Comparison of ENCODE assay signal across 17 cellular contexts in genomic region chr7:158854681-158855081, GRCh38. TPM values are rescaled to one million over a fixed set of nuclear protein-coding genes. Genes with fewer than 3 reads are reported as not detected.
A peak's percentile ranks its signal among the peaks of the same experiment; 100 is the strongest.
DNase-seq lines count a peak whose midpoint lies in the region; ATAC-seq and TF ChIP-seq lines count a peak whose summit lies in the region.
"Had no signal": no experiment of that assay in that cellular context is flagged by ENCODE, and none has a peak within 500 bp of the region (broad histone marks: within the 10 kb centered on the region; RNA-seq: fewer than 3 reads in every experiment).

No MANE protein-coding gene starts in this region.

- no peaks in the 10 kb centered on the region for H3K9me3 ChIP-seq in CD4-positive, alpha-beta T cell (ENCODE audit: control insufficient read depth, low read length)
- H3K9me3 ChIP-seq: esophagus muscularis mucosa, prostate gland, transverse colon had no signal

- H3K9me3 Mint-ChIP-seq in CD4-positive, alpha-beta T cell: no peaks in the 10 kb centered on the region
- H3K9me3 Mint-ChIP-seq in Calu3 (ENCODE audit: low read depth, unreplicated experiment) (no peaks in the 10 kb centered on the region), nephron (no peaks in the 10 kb centered on the region)
- H3K9me3 Mint-ChIP-seq in activated naive CD8-positive, alpha-beta T cell treated with anti-CD3 and anti-CD28 coated beads for 36 hours: no peaks in the 10 kb centered on the region

- H3K4me3 Mint-ChIP-seq in CD4-positive, alpha-beta T cell: peak overlapping the region; percentile 86
- H3K4me3 Mint-ChIP-seq in Calu3 (ENCODE audit: low read depth, unreplicated experiment) (peak overlapping the region; percentile 15), nephron (peak overlapping the region; percentile 88 to 100 (median 88))
- H3K4me3 Mint-ChIP-seq in activated naive CD8-positive, alpha-beta T cell treated with anti-CD3 and anti-CD28 coated beads for 36 hours: peak overlapping the region; percentile 22

- DNase-seq in CD4-positive, alpha-beta T cell: no peak
- no peak for DNase-seq in Calu3
- DNase-seq in activated naive CD8-positive, alpha-beta T cell treated with anti-CD3 and anti-CD28 coated beads for 36 hours: no peak
- no peak for DNase-seq in NCI-H128 (lab: John Stamatoyannopoulos, UW; ENCODE audit: unreplicated experiment)
- no peak for DNase-seq in NK-92 (lab: John Stamatoyannopoulos, UW; ENCODE audit: unreplicated experiment)
- DNase-seq: activated naive CD4-positive, alpha-beta T cell treated with Interleukin-2 at 50 U/mL for 16 hours; IMR-90; MV-4-11; NCI-H2029 treated with DMSO at 0.1 percent for 48 hours; NCI-H510A; SIG-M5; transverse colon had no signal

- POLR2A ChIA-PET in CD4-positive, alpha-beta T cell (lab: Charles Lee): no interaction called here

- no peak for ATAC-seq in CD4-positive, alpha-beta T cell (ENCODE audit: poor library complexity)
- ATAC-seq in esophagus mucosa: no peak

- H3K27me3 ChIP-seq in CD4-positive, alpha-beta T cell (ENCODE audit: control insufficient read depth, insufficient read depth, low read length): no peaks in the 10 kb centered on the region
- H3K27me3 ChIP-seq: BLaER1, esophagus muscularis mucosa, transverse colon had no signal

- no peak for TF ChIP-seq CTCF in CD4-positive, alpha-beta T cell (IDR thresholded peaks at IDR 0.05)
- TF ChIP-seq CTCF in Calu3 (IDR thresholded peaks at IDR 0.05; ENCODE audit: unreplicated experiment) (no peak), nephron (IDR thresholded peaks at IDR 0.05; ENCODE audit: unreplicated experiment in 3 of 3) (no peak)

- no TSS peak for BruUV-seq in Calu3 (replicated peaks; lab: Mats Ljungman, UMichigan)

- intact Hi-C loops in CD4-positive, alpha-beta T cell (cut with DNase I, micrococcal nuclease): loop anchor here (1.0 to 5.0 kb wide), 2 partner anchors 21 to 42 kb away; no protein-coding TSS in a partner anchor
- intact Hi-C loops in Calu3 (cut with micrococcal nuclease; ENCODE audit: unreplicated experiment): no loop called here

- H3K27me3 Mint-ChIP-seq in CD4-positive, alpha-beta T cell: no peaks in the 10 kb centered on the region
- no peaks in the 10 kb centered on the region for H3K27me3 Mint-ChIP-seq in Calu3 (ENCODE audit: unreplicated experiment)
- no peaks in the 10 kb centered on the region for H3K27me3 Mint-ChIP-seq in activated naive CD8-positive, alpha-beta T cell treated with anti-CD3 and anti-CD28 coated beads for 36 hours
- no peaks in the 10 kb centered on the region for H3K27me3 Mint-ChIP-seq in nephron (ENCODE audit: low read depth)

- H3K36me3 Mint-ChIP-seq in CD4-positive, alpha-beta T cell (ENCODE audit: low read depth): no peaks in the 10 kb centered on the region
- H3K36me3 Mint-ChIP-seq in Calu3 (ENCODE audit: insufficient read depth, unreplicated experiment): peaks cover 24% of the 10 kb centered on the region
- no peaks in the 10 kb centered on the region for H3K36me3 Mint-ChIP-seq in activated naive CD8-positive, alpha-beta T cell treated with anti-CD3 and anti-CD28 coated beads for 36 hours
- no peaks in the 10 kb centered on the region for H3K36me3 Mint-ChIP-seq in nephron (ENCODE audit: low read depth)

- H3K27ac ChIP-seq in CD4-positive, alpha-beta T cell (ENCODE audit: low read depth, low read length): no peak overlapping the region
- H3K27ac ChIP-seq: BLaER1, esophagus muscularis mucosa, prostate gland, transverse colon had no signal

- peak overlapping the region; percentile 27 for H3K27ac Mint-ChIP-seq in CD4-positive, alpha-beta T cell
- no peak overlapping the region for H3K27ac Mint-ChIP-seq in Calu3 (ENCODE audit: unreplicated experiment)
- H3K27ac Mint-ChIP-seq in activated naive CD8-positive, alpha-beta T cell treated with anti-CD3 and anti-CD28 coated beads for 36 hours: no peak overlapping the region
- H3K27ac Mint-ChIP-seq in nephron: peak overlapping the region; percentile 58 to 85 (median 81)

- peaks cover 28% of the 10 kb centered on the region for H3K4me1 Mint-ChIP-seq in CD4-positive, alpha-beta T cell (ENCODE audit: low read depth)
- peaks cover 7% of the 10 kb centered on the region for H3K4me1 Mint-ChIP-seq in Calu3 (ENCODE audit: low read depth, unreplicated experiment)
- H3K4me1 Mint-ChIP-seq in activated naive CD8-positive, alpha-beta T cell treated with anti-CD3 and anti-CD28 coated beads for 36 hours: peaks cover 16% of the 10 kb centered on the region
- H3K4me1 Mint-ChIP-seq in nephron: peaks cover 23% of the 10 kb centered on the region

- CTCF ChIA-PET in CD4-positive, alpha-beta T cell (lab: Charles Lee): no interaction called here
- CTCF ChIA-PET in Calu3 (lab: Charles Lee): no interaction called here

RNA-seq across cellular contexts. Expression of gene DYNC2I1, which starts 1.7 kb away (rescaled TPM):
- 10 to 100 TPM; 12.9 to 14.1 TPM for total RNA-seq in CD4-positive, alpha-beta T cell
- 10.5 and 13.0 TPM in 2 replicates for total RNA-seq in Calu3 (2022)
- total RNA-seq in activated naive CD8-positive, alpha-beta T cell treated with anti-CD3 and anti-CD28 coated beads for 36 hours: 10 to 100 TPM; 12.4 to 14.3 TPM
- total RNA-seq in esophagus mucosa: 6.6 TPM

RNA-seq across cellular contexts. Expression of gene ESYT2, which starts 25.4 kb away (rescaled TPM):
- 100 to 1,000 TPM; 106 to 112 TPM for total RNA-seq in CD4-positive, alpha-beta T cell
- total RNA-seq in Calu3 (2022) (61.2 and 66.6 TPM in 2 replicates), esophagus mucosa (41.4 TPM)
- total RNA-seq in activated naive CD8-positive, alpha-beta T cell treated with anti-CD3 and anti-CD28 coated beads for 36 hours: 10 to 100 TPM; 52.1 to 52.5 TPM

Comparison
In these comparisons a context has a peak if more than half of its experiments do, and no peak if none do; other contexts are left out.
1. H3K27ac Mint-ChIP-seq: peak in CD4-positive, alpha-beta T cell (single experiment) and nephron (3 of 3); none in Calu3 (single experiment) and activated naive CD8-positive, alpha-beta T cell treated with anti-CD3 and anti-CD28 coated beads for 36 hours (single experiment).
2. H3K4me3 Mint-ChIP-seq: peak in every context shown above with its lines; median percentile 88 in nephron; 86 in CD4-positive, alpha-beta T cell; 22 in activated naive CD8-positive, alpha-beta T cell treated with anti-CD3 and anti-CD28 coated beads for 36 hours; 15 in Calu3.